In genomic region chr6:127266892-127267741, GRCh38 we compare ENCODE assay signal across 8 cellular contexts. TPM values are rescaled to one million over a fixed set of nuclear protein-coding genes. Genes with fewer than 3 reads are reported as not detected.
DNase-seq lines count a peak whose midpoint lies in the region; ATAC-seq and TF ChIP-seq lines count a peak whose summit lies in the region.

No MANE protein-coding gene starts in this region.

- intact Hi-C loops in left ventricle myocardium superior (cut with micrococcal nuclease) = no loop called here

- TF ChIP-seq EP300 in Ishikawa (IDR thresholded peaks at IDR 0.05; ENCODE audit: borderline replicate concordance) = 0 out of 2 replicates have a peak, but pooled peaks have one; percentile 25

- peak overlapping the region; percentile 89 for H3K9ac ChIP-seq in adipocyte (ENCODE audit: low read length)

- in situ Hi-C loops in G401 (cut with HindIII; ENCODE audit: low sequenced_read_pairs) = no loop called here

- H3K9me3 ChIP-seq in adipocyte (ENCODE audit: control insufficient read depth, low read length) = no peaks in the 10 kb centered on the region

- no peak for TF ChIP-seq CTCF in retinal pigment epithelial cell (conservative IDR thresholded peaks at IDR 0.05; ENCODE audit: low read depth, low read length)

- peak; percentile 64 for DNase-seq in G401 (ENCODE audit: low spot score)
- DNase-seq in SW480 (ENCODE audit: low spot score) = peak; percentile 41
- DNase-seq in adipocyte (ENCODE audit: low read depth) = peak; percentile 69
- DNase-seq in left ventricle myocardium superior = peak; percentile 78
- no peak for DNase-seq in retinal pigment epithelial cell (ENCODE audit: low read depth)
- DNase-seq in NCI-H187 (lab: John Stamatoyannopoulos, UW) = no peak

- H3K27me3 ChIP-seq in adipocyte (replicated peaks; ENCODE audit: control insufficient read depth, insufficient read depth, low read length) = no peaks in the 10 kb centered on the region

- H3K36me3 ChIP-seq in adipocyte (ENCODE audit: control insufficient read depth, insufficient read depth, low read length, severe bottlenecking) = no peaks in the 10 kb centered on the region

- ATAC-seq in GM21717 (IDR thresholded peaks at IDR 0.05; ENCODE audit: unreplicated experiment) (peak; percentile 87), left ventricle myocardium superior (peak; percentile 86)

- peaks cover 35% of the 10 kb centered on the region for H3K4me1 ChIP-seq in adipocyte (ENCODE audit: control insufficient read depth, insufficient read depth, low read length)

- no peak for TF ChIP-seq RAD21 in Ishikawa (IDR thresholded peaks at IDR 0.05; ENCODE audit: low read depth)

- H3K4me3 ChIP-seq in adipocyte (ENCODE audit: low read length) = peak overlapping the region; percentile 96
- peak overlapping the region; percentile 93 for H3K4me3 ChIP-seq in retinal pigment epithelial cell (ENCODE audit: low read length)

TF ChIP-seq in Ishikawa, 13 proteins besides CTCF, POLR2A, EP300 and RAD21:
- TF ChIP-seq, protein P1, sequence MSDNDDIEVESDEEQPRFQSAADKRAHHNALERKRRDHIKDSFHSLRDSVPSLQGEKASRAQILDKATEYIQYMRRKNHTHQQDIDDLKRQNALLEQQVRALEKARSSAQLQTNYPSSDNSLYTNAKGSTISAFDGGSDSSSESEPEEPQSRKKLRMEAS (IDR thresholded peaks at IDR 0.05) = peak; percentile 64
- TF ChIP-seq CREB1 (IDR thresholded peaks at IDR 0.05; ENCODE audit: low read depth) = no peak
- TF ChIP-seq YY1 (IDR thresholded peaks at IDR 0.05; ENCODE audit: low read depth) = peak; percentile 92
- TF ChIP-seq TEAD4 (IDR thresholded peaks at IDR 0.05) = no peak
- 0 out of 2 replicates have a peak, but pooled peaks have one; percentile 31 for TF ChIP-seq ZBTB7A (IDR thresholded peaks at IDR 0.05; ENCODE audit: low read depth)
- TF ChIP-seq TAF1 (IDR thresholded peaks at IDR 0.05; ENCODE audit: low read depth) = peak; percentile 83

RNA-seq across cellular contexts. Expression of gene RNF146, which starts 0.5 kb away (rescaled TPM):
- 14.8 and 21.7 TPM in 2 replicates for total RNA-seq in G401 (2014; rRNA removed; shearing (Covaris generic))
- 46.3 TPM for total RNA-seq in left ventricle myocardium superior

Comparison
In these comparisons a context has a peak if more than half of its experiments do, and no peak if none do; other contexts are left out.
1. DNase-seq: peak in G401 (single experiment), SW480 (single experiment), adipocyte (single experiment) and left ventricle myocardium superior (single experiment); none in retinal pigment epithelial cell (single experiment) and NCI-H187 (0 of 2).